Comparison of ENCODE assay signal across 2 cellular contexts in genomic region chr5:67042586-67043133, GRCh38.
TF ChIP-seq lines count a peak whose summit lies in the region.

No MANE protein-coding gene starts in this region.

TF ChIP-seq in liver, 16 proteins besides CTCF, POLR2A, EP300 and RAD21 (continued from another document):
- no peak for TF ChIP-seq MAX (IDR thresholded peaks at IDR 0.05)
- TF ChIP-seq FOXA2 (IDR thresholded peaks at IDR 0.05): no peak
- TF ChIP-seq SP1 (IDR thresholded peaks at IDR 0.05): no peak
- TF ChIP-seq ATF3 (IDR thresholded peaks at IDR 0.05): no peak

TF ChIP-seq in HepG2, 621 proteins besides CTCF, POLR2A, EP300 and RAD21 (continued from another document):
- no peak for TF ChIP-seq TFDP1 (CRISPR knock-in tag; IDR thresholded peaks at IDR 0.05; ENCODE audit: borderline replicate concordance)
- no peak for TF ChIP-seq ATF7 (IDR thresholded peaks at IDR 0.05)
- TF ChIP-seq ATF7 (CRISPR knock-in tag; IDR thresholded peaks at IDR 0.05): no peak
- TF ChIP-seq HOXA9 (CRISPR knock-in tag; IDR thresholded peaks at IDR 0.05; ENCODE audit: borderline replicate concordance): no peak
- no peak for TF ChIP-seq PAXIP1 (CRISPR knock-in tag; conservative IDR thresholded peaks at IDR 0.05)
- no peak for TF ChIP-seq PTBP1 (IDR thresholded peaks at IDR 0.05; ENCODE audit: low read depth, low read length, poor library complexity, severe bottlenecking)
- TF ChIP-seq CCDC6 (CRISPR knock-in tag; IDR thresholded peaks at IDR 0.05): no peak
- no peak for TF ChIP-seq ZNF709 (CRISPR knock-in tag; IDR thresholded peaks at IDR 0.05)
- no peak for TF ChIP-seq NRL (CRISPR knock-in tag; IDR thresholded peaks at IDR 0.05; ENCODE audit: borderline replicate concordance)
- no peak for TF ChIP-seq SOX5 (CRISPR knock-in tag; IDR thresholded peaks at IDR 0.05; ENCODE audit: borderline replicate concordance)
- TF ChIP-seq BRF2 (CRISPR knock-in tag; IDR thresholded peaks at IDR 0.05): no peak
- TF ChIP-seq LRRFIP1 (CRISPR knock-in tag; conservative IDR thresholded peaks at IDR 0.05): no peak
